1 cellular context compared by ENCODE assay signal in the genomic region with DNA sequence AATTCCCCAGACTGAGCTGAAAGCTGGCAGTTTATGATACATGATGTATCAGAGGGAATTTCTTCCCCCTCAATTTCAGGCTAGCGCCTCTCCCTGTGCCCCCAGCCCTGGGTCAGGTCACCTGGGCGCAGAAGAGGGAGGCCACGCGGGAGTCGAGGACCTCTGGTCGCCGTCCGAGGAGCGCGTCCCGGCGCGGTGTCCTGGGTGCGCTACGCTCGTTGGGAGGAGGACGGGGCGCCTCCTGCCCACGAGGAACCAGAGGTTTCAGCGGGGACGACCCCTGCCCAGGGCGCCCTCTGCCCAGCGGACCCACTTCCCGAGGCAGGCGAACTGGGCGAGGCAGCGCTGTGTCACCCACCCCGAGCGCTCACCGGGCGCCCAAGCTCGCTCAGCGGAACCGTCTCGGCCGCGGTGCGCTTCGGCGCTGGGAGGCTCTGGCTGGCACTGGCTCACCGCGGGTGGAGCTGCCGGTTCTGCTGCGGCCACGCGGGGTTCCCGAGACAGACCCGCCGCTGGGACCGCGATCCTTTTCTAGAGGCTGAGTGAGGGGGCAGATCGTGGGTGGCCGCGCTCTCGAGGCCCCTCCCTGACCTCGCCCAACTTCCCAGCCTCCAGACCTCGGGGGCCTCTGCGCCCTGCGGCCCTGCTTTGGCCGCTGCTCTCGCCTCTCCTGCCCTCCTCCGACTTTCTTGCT.
A peak's percentile ranks its signal among the peaks of the same experiment; 100 is the strongest.
TF ChIP-seq lines count a peak whose summit lies in the region.

TSS of gene FAM237B (minus strand) at position 504 of the 694 bp plus-strand sequence. CDS start 1,556 bp downstream, outside the sequence.

TF ChIP-seq in HepG2, 621 proteins besides CTCF, POLR2A, EP300 and RAD21 (continued from another document and continues in another):
- TF ChIP-seq PCBP1 (IDR thresholded peaks at IDR 0.05; ENCODE audit: borderline replicate concordance, low read depth, low read length) (no peak), RBM22 (optimal IDR thresholded peaks at IDR 0.05; ENCODE audit: low read length) (no peak), SIX4 (CRISPR knock-in tag; IDR thresholded peaks at IDR 0.05) (no peak), HNRNPLL (IDR thresholded peaks at IDR 0.05; ENCODE audit: low read depth, low read length, poor library complexity, severe bottlenecking) (peak; percentile 23), ELK4 (CRISPR knock-in tag; IDR thresholded peaks at IDR 0.05; ENCODE audit: borderline replicate concordance) (no peak), ZNF609 (CRISPR knock-in tag; IDR thresholded peaks at IDR 0.05; ENCODE audit: borderline replicate concordance) (no peak), ZNF782 (CRISPR knock-in tag; IDR thresholded peaks at IDR 0.05; ENCODE audit: borderline replicate concordance) (no peak), HNRNPUL1 (IDR thresholded peaks at IDR 0.05; ENCODE audit: low read depth, low read length) (no peak), KLF6 (CRISPR knock-in tag; IDR thresholded peaks at IDR 0.05) (no peak), GPN1 (CRISPR knock-in tag; IDR thresholded peaks at IDR 0.05; ENCODE audit: borderline replicate concordance) (no peak), ZNF513 (CRISPR knock-in tag; conservative IDR thresholded peaks at IDR 0.05) (no peak), NR1H2 (CRISPR knock-in tag; IDR thresholded peaks at IDR 0.05; ENCODE audit: borderline replicate concordance, low read depth) (no peak), ZNF788 (CRISPR knock-in tag; IDR thresholded peaks at IDR 0.05; ENCODE audit: borderline replicate concordance) (no peak), ARID5B (CRISPR knock-in tag; IDR thresholded peaks at IDR 0.05) (no peak), HDAC2 (CRISPR knock-in tag; IDR thresholded peaks at IDR 0.05) (0 out of 2 replicates have a peak, but pooled peaks have one; percentile 10), ZNF383 (CRISPR knock-in tag; IDR thresholded peaks at IDR 0.05; ENCODE audit: borderline replicate concordance) (no peak), ZNF652 (CRISPR knock-in tag; IDR thresholded peaks at IDR 0.05; ENCODE audit: borderline replicate concordance, low read depth) (no peak), SP1 (IDR thresholded peaks at IDR 0.05) (no peak), SP1 (CRISPR knock-in tag; IDR thresholded peaks at IDR 0.05) (no peak), POLR2AphosphoS2 (IDR thresholded peaks at IDR 0.05; ENCODE audit: low read depth, low read length) (no peak), ZNF343 (CRISPR knock-in tag; IDR thresholded peaks at IDR 0.05) (no peak), KDM6A (CRISPR knock-in tag; IDR thresholded peaks at IDR 0.05; ENCODE audit: low read depth) (no peak), TBX3 (IDR thresholded peaks at IDR 0.05; ENCODE audit: borderline replicate concordance) (no peak), SMAD9 (CRISPR knock-in tag; IDR thresholded peaks at IDR 0.05) (no peak), UBTF (CRISPR knock-in tag; IDR thresholded peaks at IDR 0.05) (peak; percentile 36; the same call in 1 of the 2 replicates)
- TF ChIP-seq, protein P1, sequence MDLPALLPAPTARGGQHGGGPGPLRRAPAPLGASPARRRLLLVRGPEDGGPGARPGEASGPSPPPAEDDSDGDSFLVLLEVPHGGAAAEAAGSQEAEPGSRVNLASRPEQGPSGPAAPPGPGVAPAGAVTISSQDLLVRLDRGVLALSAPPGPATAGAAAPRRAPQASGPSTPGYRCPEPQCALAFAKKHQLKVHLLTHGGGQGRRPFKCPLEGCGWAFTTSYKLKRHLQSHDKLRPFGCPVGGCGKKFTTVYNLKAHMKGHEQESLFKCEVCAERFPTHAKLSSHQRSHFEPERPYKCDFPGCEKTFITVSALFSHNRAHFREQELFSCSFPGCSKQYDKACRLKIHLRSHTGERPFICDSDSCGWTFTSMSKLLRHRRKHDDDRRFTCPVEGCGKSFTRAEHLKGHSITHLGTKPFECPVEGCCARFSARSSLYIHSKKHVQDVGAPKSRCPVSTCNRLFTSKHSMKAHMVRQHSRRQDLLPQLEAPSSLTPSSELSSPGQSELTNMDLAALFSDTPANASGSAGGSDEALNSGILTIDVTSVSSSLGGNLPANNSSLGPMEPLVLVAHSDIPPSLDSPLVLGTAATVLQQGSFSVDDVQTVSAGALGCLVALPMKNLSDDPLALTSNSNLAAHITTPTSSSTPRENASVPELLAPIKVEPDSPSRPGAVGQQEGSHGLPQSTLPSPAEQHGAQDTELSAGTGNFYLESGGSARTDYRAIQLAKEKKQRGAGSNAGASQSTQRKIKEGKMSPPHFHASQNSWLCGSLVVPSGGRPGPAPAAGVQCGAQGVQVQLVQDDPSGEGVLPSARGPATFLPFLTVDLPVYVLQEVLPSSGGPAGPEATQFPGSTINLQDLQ (CRISPR knock-in tag; IDR thresholded peaks at IDR 0.05), result no peak
- TF ChIP-seq, protein P2, sequence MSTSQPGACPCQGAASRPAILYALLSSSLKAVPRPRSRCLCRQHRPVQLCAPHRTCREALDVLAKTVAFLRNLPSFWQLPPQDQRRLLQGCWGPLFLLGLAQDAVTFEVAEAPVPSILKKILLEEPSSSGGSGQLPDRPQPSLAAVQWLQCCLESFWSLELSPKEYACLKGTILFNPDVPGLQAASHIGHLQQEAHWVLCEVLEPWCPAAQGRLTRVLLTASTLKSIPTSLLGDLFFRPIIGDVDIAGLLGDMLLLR (CRISPR knock-in tag; IDR thresholded peaks at IDR 0.05), result no peak
- TF ChIP-seq, protein P3, sequence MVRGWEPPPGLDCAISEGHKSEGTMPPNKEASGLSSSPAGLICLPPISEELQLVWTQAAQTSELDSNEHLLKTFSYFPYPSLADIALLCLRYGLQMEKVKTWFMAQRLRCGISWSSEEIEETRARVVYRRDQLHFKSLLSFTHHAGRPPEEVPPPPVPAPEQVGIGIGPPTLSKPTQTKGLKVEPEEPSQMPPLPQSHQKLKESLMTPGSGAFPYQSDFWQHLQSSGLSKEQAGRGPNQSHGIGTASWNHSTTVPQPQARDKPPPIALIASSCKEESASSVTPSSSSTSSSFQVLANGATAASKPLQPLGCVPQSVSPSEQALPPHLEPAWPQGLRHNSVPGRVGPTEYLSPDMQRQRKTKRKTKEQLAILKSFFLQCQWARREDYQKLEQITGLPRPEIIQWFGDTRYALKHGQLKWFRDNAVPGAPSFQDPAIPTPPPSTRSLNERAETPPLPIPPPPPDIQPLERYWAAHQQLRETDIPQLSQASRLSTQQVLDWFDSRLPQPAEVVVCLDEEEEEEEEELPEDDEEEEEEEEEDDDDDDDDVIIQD (CRISPR knock-in tag; IDR thresholded peaks at IDR 0.05; ENCODE audit: low read depth), result no peak
- TF ChIP-seq, protein P4, sequence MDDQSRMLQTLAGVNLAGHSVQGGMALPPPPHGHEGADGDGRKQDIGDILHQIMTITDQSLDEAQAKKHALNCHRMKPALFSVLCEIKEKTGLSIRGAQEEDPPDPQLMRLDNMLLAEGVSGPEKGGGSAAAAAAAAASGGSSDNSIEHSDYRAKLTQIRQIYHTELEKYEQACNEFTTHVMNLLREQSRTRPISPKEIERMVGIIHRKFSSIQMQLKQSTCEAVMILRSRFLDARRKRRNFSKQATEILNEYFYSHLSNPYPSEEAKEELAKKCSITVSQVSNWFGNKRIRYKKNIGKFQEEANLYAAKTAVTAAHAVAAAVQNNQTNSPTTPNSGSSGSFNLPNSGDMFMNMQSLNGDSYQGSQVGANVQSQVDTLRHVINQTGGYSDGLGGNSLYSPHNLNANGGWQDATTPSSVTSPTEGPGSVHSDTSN (CRISPR knock-in tag; IDR thresholded peaks at IDR 0.05; ENCODE audit: borderline replicate concordance), result no peak
- TF ChIP-seq, protein P5, sequence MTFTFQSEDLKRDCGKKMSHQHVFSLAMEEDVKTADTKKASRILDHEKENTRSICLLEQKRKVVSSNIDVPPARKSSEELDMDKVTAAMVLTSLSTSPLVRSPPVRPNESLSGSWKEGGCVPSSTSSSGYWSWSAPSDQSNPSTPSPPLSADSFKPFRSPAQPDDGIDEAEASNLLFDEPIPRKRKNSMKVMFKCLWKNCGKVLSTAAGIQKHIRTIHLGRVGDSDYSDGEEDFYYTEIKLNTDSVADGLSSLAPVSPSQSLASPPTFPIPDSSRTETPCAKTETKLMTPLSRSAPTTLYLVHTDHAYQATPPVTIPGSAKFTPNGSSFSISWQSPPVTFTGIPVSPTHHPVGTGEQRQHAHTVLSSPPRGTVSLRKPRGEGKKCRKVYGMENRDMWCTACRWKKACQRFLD (CRISPR knock-in tag; IDR thresholded peaks at IDR 0.05; ENCODE audit: borderline replicate concordance), result no peak
